28 cellular contexts compared by ENCODE assay signal in the genomic region with DNA sequence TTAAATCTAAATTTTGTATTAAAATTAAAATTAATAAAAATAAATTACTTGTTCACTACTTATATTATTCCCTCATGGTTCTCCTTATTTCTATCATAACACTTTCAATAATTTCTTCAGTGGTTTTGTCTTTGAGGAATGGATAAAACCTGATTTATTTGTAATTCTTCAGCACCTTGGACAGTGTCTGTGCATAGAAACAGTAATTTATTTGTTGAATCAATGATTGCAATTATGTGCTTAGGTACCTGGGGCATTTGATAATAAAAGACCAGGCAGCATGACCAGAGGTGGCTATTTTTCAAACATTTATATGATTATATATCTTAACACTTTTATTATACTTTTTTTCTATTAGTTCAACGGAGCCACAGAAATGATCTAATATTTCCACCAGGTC.
A peak's percentile ranks its signal among the peaks of the same experiment; 100 is the strongest.
DNase-seq lines count a peak whose midpoint lies in the region; ATAC-seq and TF ChIP-seq lines count a peak whose summit lies in the region.
"Had no signal": no experiment of that assay in that cellular context is flagged by ENCODE, and none has a peak within 500 bp of the region (broad histone marks: within the 10 kb centered on the region; RNA-seq: fewer than 3 reads in every experiment).

No MANE protein-coding gene starts in this region.

- no peaks in the 10 kb centered on the region for H3K9me3 ChIP-seq in breast epithelium
- H3K9me3 ChIP-seq in neural progenitor cell (ENCODE audit: low read depth): no peaks in the 10 kb centered on the region
- H3K9me3 ChIP-seq: adrenal gland, left ventricle myocardium inferior, prostate gland, thyroid gland, uterus had no signal

- TF ChIP-seq CTCF in MCF 10A (IDR thresholded peaks at IDR 0.05; ENCODE audit: unreplicated experiment): no peak
- TF ChIP-seq CTCF in breast epithelium (IDR thresholded peaks at IDR 0.05): no peak
- no peak for TF ChIP-seq CTCF in fibroblast of mammary gland (conservative IDR thresholded peaks at IDR 0.05; ENCODE audit: control insufficient read depth, insufficient read depth, low read depth, low read length)
- no peak for TF ChIP-seq CTCF in neural progenitor cell (IDR thresholded peaks at IDR 0.05)

- no peaks in the 10 kb centered on the region for H3K9me3 Mint-ChIP-seq in MCF 10A (ENCODE audit: unreplicated experiment)
- H3K9me3 Mint-ChIP-seq in neural progenitor cell: no peaks in the 10 kb centered on the region
- H3K9me3 Mint-ChIP-seq in activated T-helper 1 cell treated with anti-CD3 and anti-CD28 coated beads, Interleukin-12 subunit alpha, Interleukin-12 subunit beta, Interleukin-2, Interleukin-4 antibody, amounts not matched to agents 30 ng/mL and 10 ng/mL and 1 ng/mL, durations not matched to agents 14 hours and 24 hours and 36 hours: peaks cover 17% of the 10 kb centered on the region

- H3K4me1 ChIP-seq in breast epithelium: no peaks in the 10 kb centered on the region
- H3K4me1 ChIP-seq in neural progenitor cell: no peaks in the 10 kb centered on the region
- H3K4me1 ChIP-seq: adrenal gland, left ventricle myocardium inferior, prostate gland, thyroid gland, uterus had no signal

- H4K20me1 ChIP-seq in neural progenitor cell (ENCODE audit: low read depth): no peaks in the 10 kb centered on the region

- intact Hi-C loops in MCF 10A (cut with micrococcal nuclease) (no loop called here), breast epithelium (cut with DNase I; ENCODE audit: low total_unique reads) (no loop called here)
- intact Hi-C loops in activated T-helper 1 cell treated with anti-CD3 and anti-CD28 coated beads, Interleukin-12 subunit alpha, Interleukin-12 subunit beta, Interleukin-2, Interleukin-4 antibody, amounts not matched to agents 30 ng/mL and 10 ng/mL and 1 ng/mL, durations not matched to agents 14 hours and 24 hours and 36 hours (cut with micrococcal nuclease): no loop called here

- H3K36me3 ChIP-seq in breast epithelium (no peaks in the 10 kb centered on the region), neural progenitor cell (no peaks in the 10 kb centered on the region)
- H3K36me3 ChIP-seq: adrenal gland, left ventricle myocardium inferior, prostate gland, thyroid gland, uterus had no signal

- POLR2A ChIA-PET in MCF 10A (lab: Yijun Ruan, JAX): no interaction called here

- H3K79me2 ChIP-seq in neural progenitor cell (ENCODE audit: low read depth): no peaks in the 10 kb centered on the region

- CTCF ChIA-PET in MCF 10A (lab: Yijun Ruan, JAX): interaction anchor here (0.7 kb wide), 2 partner anchors 248 to 266 kb away, joined by 3 read pairs; no protein-coding TSS in a partner anchor

- ATAC-seq in GM19035 (IDR thresholded peaks at IDR 0.05; ENCODE audit: unreplicated experiment): no peak
- ATAC-seq: sciatic nerve had no signal

- no TSS peak for BruUV-seq in MCF 10A (replicated peaks; lab: Mats Ljungman, UMichigan)

- DNase-seq in MCF 10A (ENCODE audit: unreplicated experiment) (peak; percentile 39), breast epithelium (ENCODE audit: low spot score in 2 of 2) (no peak), RKO (ENCODE audit: low spot score) (peak; percentile 12), fibroblast of mammary gland (ENCODE audit: low read depth) (peak; percentile 2), neural progenitor cell (ENCODE audit: low spot score) (peak; percentile 32), caudate nucleus (lab: John Stamatoyannopoulos, UW) (no peak)
- DNase-seq in activated T-helper 1 cell treated with anti-CD3 and anti-CD28 coated beads, Interleukin-12 subunit alpha, Interleukin-12 subunit beta, Interleukin-2, Interleukin-4 antibody, amounts not matched to agents 30 ng/mL and 10 ng/mL and 1 ng/mL, durations not matched to agents 14 hours and 24 hours and 36 hours (ENCODE audit: low spot score): no peak
- DNase-seq: 8988T; activated CD4-positive, alpha-beta T cell treated with anti-CD3 and anti-CD28 coated beads, Interleukin-2, amount 50 U/mL, for 48 hours; activated naive CD4-positive, alpha-beta T cell treated with Interleukin-2 at 50 U/mL for 16 hours; activated T-cell treated with anti-CD3 and anti-CD28 coated beads, Interleukin-2, amount 50 U/mL, for 48 hours; adrenal gland; DMS79; effector CD4-positive, alpha-beta T cell; GF-D8; glutamatergic neuron; islet precursor cell; left ventricle myocardium inferior; NCI-H146; NCI-H2107; NCI-H748 treated with DMSO at 0.1 percent for 48 hours; stimulated activated CD4-positive, alpha-beta T cell treated with anti-CD3 and anti-CD28 coated beads, Interleukin-4, amount 100 ng/mL, for 1 hour; thyroid gland; uterus had no signal

- no peaks in the 10 kb centered on the region for H3K27me3 Mint-ChIP-seq in MCF 10A (ENCODE audit: insufficient read depth, unreplicated experiment)
- H3K27me3 Mint-ChIP-seq in neural progenitor cell (ENCODE audit: insufficient read depth, low read depth): no peaks in the 10 kb centered on the region
- no peaks in the 10 kb centered on the region for H3K27me3 Mint-ChIP-seq in activated T-helper 1 cell treated with anti-CD3 and anti-CD28 coated beads, Interleukin-12 subunit alpha, Interleukin-12 subunit beta, Interleukin-2, Interleukin-4 antibody, amounts not matched to agents 30 ng/mL and 10 ng/mL and 1 ng/mL, durations not matched to agents 14 hours and 24 hours and 36 hours (ENCODE audit: insufficient read depth)

- H3K27ac ChIP-seq in breast epithelium: no peak overlapping the region
- no peak overlapping the region for H3K27ac ChIP-seq in neural progenitor cell
- no peak overlapping the region for H3K27ac ChIP-seq in caudate nucleus (ENCODE audit: low read depth, low read length)
- H3K27ac ChIP-seq: adrenal gland, left ventricle myocardium inferior, prostate gland, thyroid gland, uterus had no signal

- H3K27ac Mint-ChIP-seq in MCF 10A (ENCODE audit: low read depth, unreplicated experiment): no peak overlapping the region
- H3K27ac Mint-ChIP-seq in neural progenitor cell: no peak overlapping the region
- no peak overlapping the region for H3K27ac Mint-ChIP-seq in activated T-helper 1 cell treated with anti-CD3 and anti-CD28 coated beads, Interleukin-12 subunit alpha, Interleukin-12 subunit beta, Interleukin-2, Interleukin-4 antibody, amounts not matched to agents 30 ng/mL and 10 ng/mL and 1 ng/mL, durations not matched to agents 14 hours and 24 hours and 36 hours
- H3K27ac Mint-ChIP-seq: CD14-positive monocyte had no signal

- no peak overlapping the region for H3K4me2 ChIP-seq in neural progenitor cell

- H3K4me3 ChIP-seq in breast epithelium: no peak overlapping the region
- H3K4me3 ChIP-seq in fibroblast of mammary gland (ENCODE audit: control insufficient read depth, low read depth, low read length): no peak overlapping the region
- no peak overlapping the region for H3K4me3 ChIP-seq in neural progenitor cell
- H3K4me3 ChIP-seq: adrenal gland, left ventricle myocardium inferior, prostate gland, thyroid gland, uterus had no signal

- no peak overlapping the region for H3K9ac ChIP-seq in neural progenitor cell

- no peaks in the 10 kb centered on the region for H3K27me3 ChIP-seq in breast epithelium
- H3K27me3 ChIP-seq in neural progenitor cell: no peaks in the 10 kb centered on the region
- H3K27me3 ChIP-seq: adrenal gland, thyroid gland, uterus had no signal

- no peak overlapping the region for H2AFZ ChIP-seq in neural progenitor cell (replicated peaks)

- no peaks in the 10 kb centered on the region for H3K4me1 Mint-ChIP-seq in MCF 10A (ENCODE audit: insufficient read depth, unreplicated experiment)
- H3K4me1 Mint-ChIP-seq in neural progenitor cell: no peaks in the 10 kb centered on the region
- no peaks in the 10 kb centered on the region for H3K4me1 Mint-ChIP-seq in activated T-helper 1 cell treated with anti-CD3 and anti-CD28 coated beads, Interleukin-12 subunit alpha, Interleukin-12 subunit beta, Interleukin-2, Interleukin-4 antibody, amounts not matched to agents 30 ng/mL and 10 ng/mL and 1 ng/mL, durations not matched to agents 14 hours and 24 hours and 36 hours (ENCODE audit: low read depth)
- H3K4me1 Mint-ChIP-seq: CD14-positive monocyte had no signal

- H3F3A ChIP-seq in neural progenitor cell (ENCODE audit: low read depth): no peaks in the 10 kb centered on the region

- H3K36me3 Mint-ChIP-seq in MCF 10A (ENCODE audit: insufficient read depth, unreplicated experiment) (no peaks in the 10 kb centered on the region), neural progenitor cell (no peaks in the 10 kb centered on the region)
- H3K36me3 Mint-ChIP-seq in activated T-helper 1 cell treated with anti-CD3 and anti-CD28 coated beads, Interleukin-12 subunit alpha, Interleukin-12 subunit beta, Interleukin-2, Interleukin-4 antibody, amounts not matched to agents 30 ng/mL and 10 ng/mL and 1 ng/mL, durations not matched to agents 14 hours and 24 hours and 36 hours (ENCODE audit: low read depth): no peaks in the 10 kb centered on the region
- H3K36me3 Mint-ChIP-seq: CD14-positive monocyte had no signal

- TF ChIP-seq POLR2A in breast epithelium (IDR thresholded peaks at IDR 0.05): no peak

- no peak overlapping the region for H3K4me3 Mint-ChIP-seq in MCF 10A (ENCODE audit: unreplicated experiment)
- no peak overlapping the region for H3K4me3 Mint-ChIP-seq in neural progenitor cell
- H3K4me3 Mint-ChIP-seq in activated T-helper 1 cell treated with anti-CD3 and anti-CD28 coated beads, Interleukin-12 subunit alpha, Interleukin-12 subunit beta, Interleukin-2, Interleukin-4 antibody, amounts not matched to agents 30 ng/mL and 10 ng/mL and 1 ng/mL, durations not matched to agents 14 hours and 24 hours and 36 hours: no peak overlapping the region
- H3K4me3 Mint-ChIP-seq: CD14-positive monocyte had no signal

Comparison
In these comparisons a context has a peak if more than half of its experiments do, and no peak if none do; other contexts are left out.
1. DNase-seq: peak in MCF 10A (single experiment), RKO (single experiment), fibroblast of mammary gland (single experiment) and neural progenitor cell (single experiment); none in breast epithelium (0 of 2), caudate nucleus (0 of 61) and activated T-helper 1 cell treated with anti-CD3 and anti-CD28 coated beads, Interleukin-12 subunit alpha, Interleukin-12 subunit beta, Interleukin-2, Interleukin-4 antibody, amounts not matched to agents 30 ng/mL and 10 ng/mL and 1 ng/mL, durations not matched to agents 14 hours and 24 hours and 36 hours (single experiment).